1 cellular context compared by ENCODE assay signal in genomic region chr2:71426721-71427120, GRCh38.
TF ChIP-seq lines count a peak whose summit lies in the region.

No MANE protein-coding gene starts in this region.

TF ChIP-seq in HCT116, 20 proteins besides CTCF, POLR2A, EP300 and RAD21 (continued from another document):
- TF ChIP-seq REST (IDR thresholded peaks at IDR 0.05; ENCODE audit: low read depth) = no peak
TF ChIP-seq in HCT116: peak in this region for 0.
